In the genomic region with DNA sequence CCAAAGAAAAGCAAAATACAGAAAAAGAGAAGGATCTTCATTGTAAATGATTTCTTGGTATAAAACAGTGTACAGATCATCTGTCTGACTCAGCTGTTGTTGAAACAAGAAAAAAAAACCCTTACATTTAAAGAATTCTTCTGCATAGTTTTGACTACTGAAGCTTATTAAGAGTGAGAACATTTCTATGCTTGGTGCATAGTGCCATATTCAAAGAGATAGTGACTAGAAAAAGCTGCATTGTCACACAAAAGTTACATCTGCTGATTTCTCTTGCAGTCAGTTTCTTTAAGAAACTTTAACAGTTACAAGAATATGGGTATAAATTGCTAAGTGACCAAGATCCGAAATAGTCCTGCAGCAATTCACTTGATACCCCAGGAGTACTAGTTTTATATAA, we compare ENCODE assay signal across 39 cellular contexts. TPM values are rescaled to one million over a fixed set of nuclear protein-coding genes. Genes with fewer than 3 reads are reported as not detected.
"Had no signal": no experiment of that assay in that cellular context is flagged by ENCODE, and none has a peak within 500 bp of the region (broad histone marks: within the 10 kb centered on the region; RNA-seq: fewer than 3 reads in every experiment).

A gene with protein sequence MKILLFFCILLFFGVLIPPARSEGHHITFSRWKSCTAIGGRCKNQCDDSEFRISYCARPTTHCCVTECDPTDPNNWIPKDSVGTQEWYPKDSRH (minus strand): TSS at position 101 of the 400 bp plus-strand sequence. CDS start 60 bp downstream, at position 41.

- DNase-seq: activated effector memory CD4-positive, alpha-beta T cell treated with anti-CD3 and anti-CD28 coated beads, Interleukin-2, amount 50 U/mL, for 16 hours; activated effector memory CD4-positive, alpha-beta T cell treated with Interleukin-2 at 50 U/mL for 16 hours; activated gamma-delta T cell; activated gamma-delta T cell treated with Interleukin-2 at 50 U/mL for 16 hours; activated naive CD4-positive, alpha-beta T cell; activated naive CD4-positive, alpha-beta T cell treated with anti-CD3 and anti-CD28 coated beads for 36 hours; activated naive CD4-positive, alpha-beta T cell treated with anti-CD3 and anti-CD28 coated beads, Interleukin-2, amount 10 ng/mL, durations not matched to agents 7 days and 5 days; activated naive CD4-positive, alpha-beta T cell treated with anti-CD3 and anti-CD28 coated beads, Interleukin-2, amount 50 U/mL, for 16 hours; activated naive CD4-positive, alpha-beta T cell treated with Interleukin-2 at 50 U/mL for 16 hours; activated naive CD8-positive, alpha-beta T cell treated with anti-CD3 and anti-CD28 coated beads for 36 hours; activated naive CD8-positive, alpha-beta T cell treated with anti-CD3 and anti-CD28 coated beads, Interleukin-2, amount 10 ng/mL, durations not matched to agents 7 days and 5 days; activated naive CD8-positive, alpha-beta T cell treated with anti-CD3 and anti-CD28 coated beads, Interleukin-2, amount 50 U/mL, for 24 hours; activated T-cell treated with anti-CD3 and anti-CD28 coated beads, Interleukin-2, amount 50 U/mL, for 1 hour; activated T-cell treated with anti-CD3 and anti-CD28 coated beads, Interleukin-2, amount 50 U/mL, for 24 hours; activated T-cell treated with anti-CD3 and anti-CD28 coated beads, Interleukin-2, amount 50 U/mL, for 4 hours; activated T-cell treated with anti-CD3 and anti-CD28 coated beads, Interleukin-2, amount 50 U/mL, for 48 hours; activated T-cell treated with anti-CD3 and anti-CD28 coated beads, Interleukin-2, amount 50 U/mL, for 72 hours; adrenal gland; amniotic stem cell; amygdala; anterior cingulate cortex; aorta; body of pancreas; brain microvascular endothelial cell; caudate nucleus; central memory CD4-positive, alpha-beta T cell; cerebellar nuclear complex had no signal

RNA-seq across cellular contexts. Expression of the gene that starts here (rescaled TPM):
- total RNA-seq: activated naive CD4-positive, alpha-beta T cell treated with anti-CD3 and anti-CD28 coated beads for 36 hours; activated naive CD4-positive, alpha-beta T cell treated with anti-CD3 and anti-CD28 coated beads, Interleukin-2, amount 50 U/mL, for 72 hours; activated naive CD8-positive, alpha-beta T cell treated with anti-CD3 and anti-CD28 coated beads for 36 hours; activated naive CD8-positive, alpha-beta T cell treated with anti-CD3 and anti-CD28 coated beads, Interleukin-2, amount 10 ng/mL, durations not matched to agents 7 days and 5 days; activated T-cell treated with anti-CD3 and anti-CD28 coated beads, Interleukin-2, amount 50 U/mL, for 4 hours; activated T-cell treated with anti-CD3 and anti-CD28 coated beads, Interleukin-2, amount 50 U/mL, for 72 hours; activated T-helper 1 cell treated with anti-CD3 and anti-CD28 coated beads, Interleukin-12 subunit alpha, Interleukin-12 subunit beta, Interleukin-2, Interleukin-4 antibody, amounts not matched to agents 30 ng/mL and 10 ng/mL and 1 ng/mL, durations not matched to agents 14 hours and 24 hours and 36 hours; activated T-helper 17 cell treated with anti-CD3 and anti-CD28 coated beads, Interleukin-2, amount 50 U/mL, for 72 hours; activated T-helper 2 cell treated with anti-CD3 and anti-CD28 coated beads, Interferon-gamma antibody, Interleukin-2, Interleukin-4, amounts not matched to agents 10 μg/mL and 5 μg/mL and 100 μg/mL, durations not matched to agents 14 hours and 24 hours and 36 hours; adrenal gland; aorta; ascending aorta; astrocyte; body of pancreas; breast epithelium; bronchial epithelial cell; cardiac muscle cell; cardiac septum; cerebellum; chondrocyte had no signal
